Comparison of ENCODE assay signal across 31 cellular contexts in the genomic region with DNA sequence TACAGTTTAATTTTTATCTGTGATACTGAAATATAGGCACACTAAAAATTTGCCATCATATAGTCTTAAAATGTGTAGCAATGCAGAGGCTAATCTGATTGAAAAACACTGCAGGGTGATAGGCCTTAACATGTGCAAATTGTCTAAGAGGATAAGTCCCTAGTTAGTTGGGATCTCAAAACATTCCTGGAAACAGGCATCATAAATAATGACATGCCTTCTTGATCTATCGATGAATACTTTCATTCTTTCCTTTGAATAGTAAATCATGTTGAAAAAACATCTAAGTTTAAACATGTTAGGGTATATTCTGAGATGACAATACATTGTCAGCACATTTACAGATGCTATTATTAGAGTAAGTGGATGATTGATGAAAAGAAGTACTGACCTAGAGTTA.
"Had no signal": no experiment of that assay in that cellular context is flagged by ENCODE, and none has a peak within 500 bp of the region (broad histone marks: within the 10 kb centered on the region; RNA-seq: fewer than 3 reads in every experiment).

No MANE protein-coding gene starts in this region.

- H3K9me3 Mint-ChIP-seq: activated CD4-positive, alpha-beta memory T cell treated with anti-CD3 and anti-CD28 coated beads, Interleukin-2, amount 10 ng/mL, durations not matched to agents 7 days and 5 days had no signal

- FAIRE-seq: astrocyte, bronchial epithelial cell, colon, frontal cortex had no signal

- H3K27me3 ChIP-seq: brain microvascular endothelial cell, esophagus squamous epithelium, heart left ventricle had no signal

- DNase-seq: activated CD4-positive, alpha-beta memory T cell treated with anti-CD3 and anti-CD28 coated beads, Interleukin-2, amount 10 ng/mL, durations not matched to agents 7 days and 5 days; activated CD4-positive, alpha-beta T cell treated with anti-CD3 and anti-CD28 coated beads for 4 hours; activated CD4-positive, alpha-beta T cell treated with anti-CD3 and anti-CD28 coated beads, Interleukin-2, amount 10 ng/mL, durations not matched to agents 7 days and 5 days; activated CD4-positive, alpha-beta T cell treated with anti-CD3 and anti-CD28 coated beads, Interleukin-2, amount 50 U/mL, for 4 hours; activated CD4-positive, CD25-positive, alpha-beta regulatory T cell; activated CD4-positive, CD25-positive, alpha-beta regulatory T cell treated with anti-CD3 and anti-CD28 coated beads, Interleukin-2, amount 50 U/mL, for 72 hours; activated CD8-positive, alpha-beta memory T cell treated with anti-CD3 and anti-CD28 coated beads, Interleukin-2, amount 50 U/mL, for 48 hours; activated gamma-delta T cell; activated naive CD4-positive, alpha-beta T cell; activated naive CD4-positive, alpha-beta T cell treated with anti-CD3 and anti-CD28 coated beads, Interleukin-2, amount 10 ng/mL, durations not matched to agents 7 days and 5 days; activated T-cell treated with anti-CD3 and anti-CD28 coated beads for 4 hours; activated T-cell treated with anti-CD3 and anti-CD28 coated beads, Interleukin-2, amount 50 U/mL, for 24 hours; activated T-cell treated with anti-CD3 and anti-CD28 coated beads, Interleukin-2, amount 50 U/mL, for 72 hours; amniotic stem cell; anterior cingulate cortex; brain microvascular endothelial cell; cortex of kidney; dermis blood vessel endothelial cell; effector CD4-positive, alpha-beta T cell; effector memory CD8-positive, alpha-beta T cell; esophagus squamous epithelium; glutamatergic neuron; heart left ventricle; T-helper 2 cell had no signal

- H3K27ac ChIP-seq: brain microvascular endothelial cell, epithelial cell of prostate, esophagus squamous epithelium, heart left ventricle had no signal

- ATAC-seq: activated naive CD4-positive, alpha-beta T cell treated with anti-CD3 and anti-CD28 coated beads, Interleukin-2, amount 50 U/mL, for 72 hours; activated T-cell treated with anti-CD3 and anti-CD28 coated beads, Interleukin-2, amount 50 U/mL, for 72 hours; effector memory CD8-positive, alpha-beta T cell; heart left ventricle had no signal

- H3K36me3 Mint-ChIP-seq: activated naive CD4-positive, alpha-beta T cell treated with anti-CD3 and anti-CD28 coated beads, Interleukin-2, amount 10 ng/mL, durations not matched to agents 7 days and 5 days; activated naive CD4-positive, alpha-beta T cell treated with anti-CD3 and anti-CD28 coated beads, Interleukin-2, amount 50 U/mL, for 72 hours had no signal

- H3K9me3 ChIP-seq: esophagus squamous epithelium, heart left ventricle had no signal

- H3K4me1 ChIP-seq: esophagus squamous epithelium, heart left ventricle had no signal

- H3K27me3 Mint-ChIP-seq: activated CD4-positive, alpha-beta memory T cell treated with anti-CD3 and anti-CD28 coated beads, Interleukin-2, amount 10 ng/mL, durations not matched to agents 7 days and 5 days; activated CD4-positive, alpha-beta T cell treated with anti-CD3 and anti-CD28 coated beads, Interleukin-2, amount 10 ng/mL, durations not matched to agents 7 days and 5 days; activated naive CD4-positive, alpha-beta T cell treated with anti-CD3 and anti-CD28 coated beads, Interleukin-2, amount 10 ng/mL, durations not matched to agents 7 days and 5 days; activated T-cell treated with anti-CD3 and anti-CD28 coated beads, Interleukin-2, amount 50 U/mL, for 24 hours; central memory CD8-positive, alpha-beta T cell; effector memory CD8-positive, alpha-beta T cell had no signal

- H3K4me3 Mint-ChIP-seq: activated CD4-positive, alpha-beta memory T cell treated with anti-CD3 and anti-CD28 coated beads, Interleukin-2, amount 10 ng/mL, durations not matched to agents 7 days and 5 days; activated CD4-positive, alpha-beta T cell treated with anti-CD3 and anti-CD28 coated beads, Interleukin-2, amount 10 ng/mL, durations not matched to agents 7 days and 5 days; activated naive CD4-positive, alpha-beta T cell treated with anti-CD3 and anti-CD28 coated beads, Interleukin-2, amount 10 ng/mL, durations not matched to agents 7 days and 5 days; activated T-cell treated with anti-CD3 and anti-CD28 coated beads, Interleukin-2, amount 50 U/mL, for 24 hours; activated T-cell treated with anti-CD3 and anti-CD28 coated beads, Interleukin-2, amount 50 U/mL, for 72 hours; central memory CD8-positive, alpha-beta T cell; effector memory CD8-positive, alpha-beta T cell had no signal

- H3K4me1 Mint-ChIP-seq: activated CD4-positive, alpha-beta memory T cell treated with anti-CD3 and anti-CD28 coated beads, Interleukin-2, amount 10 ng/mL, durations not matched to agents 7 days and 5 days; activated CD4-positive, alpha-beta T cell treated with anti-CD3 and anti-CD28 coated beads, Interleukin-2, amount 10 ng/mL, durations not matched to agents 7 days and 5 days; activated naive CD4-positive, alpha-beta T cell treated with anti-CD3 and anti-CD28 coated beads, Interleukin-2, amount 10 ng/mL, durations not matched to agents 7 days and 5 days; central memory CD8-positive, alpha-beta T cell had no signal

- H3K27ac Mint-ChIP-seq: activated CD4-positive, alpha-beta memory T cell treated with anti-CD3 and anti-CD28 coated beads, Interleukin-2, amount 10 ng/mL, durations not matched to agents 7 days and 5 days; activated CD4-positive, alpha-beta T cell treated with anti-CD3 and anti-CD28 coated beads, Interleukin-2, amount 10 ng/mL, durations not matched to agents 7 days and 5 days; activated naive CD4-positive, alpha-beta T cell treated with anti-CD3 and anti-CD28 coated beads, Interleukin-2, amount 10 ng/mL, durations not matched to agents 7 days and 5 days; activated naive CD4-positive, alpha-beta T cell treated with anti-CD3 and anti-CD28 coated beads, Interleukin-2, amount 50 U/mL, for 72 hours; activated T-cell treated with anti-CD3 and anti-CD28 coated beads, Interleukin-2, amount 50 U/mL, for 24 hours; activated T-cell treated with anti-CD3 and anti-CD28 coated beads, Interleukin-2, amount 50 U/mL, for 72 hours; effector memory CD8-positive, alpha-beta T cell had no signal

- H3K4me3 ChIP-seq: esophagus squamous epithelium, heart left ventricle had no signal

- H3K36me3 ChIP-seq: brain microvascular endothelial cell, esophagus squamous epithelium, heart left ventricle had no signal
